Comparison of ENCODE assay signal across 1 cellular context in the genomic region with DNA sequence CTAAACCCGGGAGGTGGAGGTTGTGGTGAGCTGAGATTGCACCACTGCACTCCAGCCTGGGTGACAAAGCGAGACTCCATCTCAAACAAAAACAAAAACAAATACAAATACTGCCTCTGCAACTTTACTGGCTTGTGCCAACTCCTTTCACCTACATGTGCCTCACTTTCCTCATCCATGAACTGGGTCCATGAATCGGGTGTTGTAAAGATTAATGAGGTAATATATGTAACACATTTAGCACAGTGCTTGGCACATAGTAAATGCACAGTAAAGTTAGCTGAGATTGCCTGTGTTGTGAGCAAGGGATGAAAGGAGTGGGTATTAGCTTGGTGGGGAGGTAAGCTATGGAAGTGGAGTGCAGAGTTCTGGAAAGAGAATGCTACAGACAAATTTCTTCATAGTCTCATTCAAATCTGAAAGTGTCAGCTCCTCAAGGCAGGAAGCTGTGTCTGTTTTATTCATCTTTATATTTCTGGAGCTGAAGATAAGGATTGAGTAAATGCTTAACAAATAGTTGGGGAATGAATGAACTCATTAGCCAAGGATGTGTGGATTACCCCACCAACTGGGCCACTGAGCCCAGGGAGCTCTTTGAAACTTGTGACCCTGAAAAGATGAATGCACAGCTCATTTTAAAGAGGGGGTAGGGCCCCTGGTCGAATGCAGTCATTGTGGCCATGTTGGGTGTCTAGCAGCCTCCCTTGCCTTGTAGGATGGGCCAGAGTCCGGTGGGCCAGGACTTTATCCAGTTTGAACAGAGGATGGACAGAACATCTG.
TF ChIP-seq lines count a peak whose summit lies in the region.

No MANE protein-coding gene starts in this region.

TF ChIP-seq in SK-N-SH, 30 proteins besides CTCF, POLR2A, EP300 and RAD21:
- no peak for TF ChIP-seq CHD2 (IDR thresholded peaks at IDR 0.05; ENCODE audit: low read length, partially characterized antibody)
